ENCODE assay signal across 8 cellular contexts in the genomic region with DNA sequence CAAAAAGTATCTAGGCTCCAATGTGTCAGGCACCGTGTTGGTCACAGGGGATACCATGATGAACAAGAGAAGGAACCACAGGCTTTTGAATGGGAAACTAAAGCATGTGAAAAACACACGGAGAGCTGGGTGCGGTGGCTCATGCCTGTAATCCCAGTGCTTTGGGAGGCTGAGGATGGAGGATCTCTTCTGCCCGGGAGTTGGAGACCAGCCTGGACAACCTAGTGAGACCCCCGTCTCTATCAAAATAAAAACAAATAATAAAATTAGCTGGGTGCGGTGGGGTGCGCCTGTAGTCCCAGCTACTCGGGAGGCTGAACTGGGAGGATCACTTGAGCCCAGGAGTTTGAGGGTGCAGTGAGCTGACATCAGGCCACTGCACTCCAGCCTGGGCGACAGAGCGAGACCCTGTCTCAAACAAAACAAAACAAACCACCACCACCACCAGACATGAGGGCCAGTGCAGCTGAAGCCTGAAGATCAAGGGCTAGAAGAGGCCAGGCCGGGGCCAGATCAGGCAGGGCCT. TPM values are rescaled to one million over a fixed set of nuclear protein-coding genes. Genes with fewer than 3 reads are reported as not detected.
DNase-seq lines count a peak whose midpoint lies in the region; ATAC-seq and TF ChIP-seq lines count a peak whose summit lies in the region.

No MANE protein-coding gene starts in this region.

- H3K27ac ChIP-seq in SU-DHL-6 (ENCODE audit: low read depth, low read length), result peak overlapping the region; percentile 76
- peak overlapping the region; percentile 43 to 91 (median 88) for H3K27ac ChIP-seq in gastroesophageal sphincter
- peak overlapping the region in 20 of 21 experiments; percentile 50 to 96 (median 90) for H3K27ac ChIP-seq in skin epidermis

- 74 to 83% methylated on average over 4 to 9 of the region's 11 CpGs for WGBS in gastroesophageal sphincter (ENCODE audit: low coverage in 1 of 2), 2 donors

- DNase-seq in GM19238 (ENCODE audit: insufficient read length, low spot score) (no peak), iPS-NIHi11 (ENCODE audit: low spot score) (no peak), mucosa of descending colon (no peak)
- no peak for DNase-seq in stimulated activated naive CD4-positive, alpha-beta T cell (lab: John Stamatoyannopoulos, UW)

- ATAC-seq in GM21619 (IDR thresholded peaks at IDR 0.05; ENCODE audit: unreplicated experiment), result peak; percentile 4
- no peak for ATAC-seq in gastroesophageal sphincter
- ATAC-seq in mucosa of descending colon, result no peak

- no peak for TF ChIP-seq POLR2A in gastroesophageal sphincter (IDR thresholded peaks at IDR 0.05)

- TF ChIP-seq EP300 in gastroesophageal sphincter (IDR thresholded peaks at IDR 0.05), result no peak

- no peaks in the 10 kb centered on the region; the same call in 1 of the 2 replicates for H3K27me3 ChIP-seq in SU-DHL-6 (ENCODE audit: low read length)
- H3K27me3 ChIP-seq in gastroesophageal sphincter, result no peaks in the 10 kb centered on the region

- intact Hi-C loops in mucosa of descending colon (cut with DNase I, micrococcal nuclease), result no loop called here

- TF ChIP-seq CTCF in SU-DHL-6 (IDR thresholded peaks at IDR 0.05; ENCODE audit: insufficient read depth, low read length, poor library complexity, severe bottlenecking) (no peak), gastroesophageal sphincter (IDR thresholded peaks at IDR 0.05) (no peak), mucosa of descending colon (IDR thresholded peaks at IDR 0.05) (no peak)

- H3K4me3 ChIP-seq in SU-DHL-6 (ENCODE audit: insufficient read depth, low read length, poor library complexity, severe bottlenecking), result peak overlapping the region; percentile 87
- peak overlapping the region; percentile 69 to 72 for H3K4me3 ChIP-seq in gastroesophageal sphincter
- H3K4me3 ChIP-seq in skin epidermis, result peak overlapping the region; percentile 60 to 83 (median 67)
- H3K4me3 ChIP-seq in mucosa of descending colon, result no peak overlapping the region

- H3F3A ChIP-seq in SU-DHL-6 (ENCODE audit: insufficient read depth), result peaks cover 43% of the 10 kb centered on the region

- H3K4me1 ChIP-seq in gastroesophageal sphincter, result peaks cover 0 to 28% (median 16%) of the 10 kb centered on the region in 3 donors
- peaks cover 6% of the 10 kb centered on the region for H3K4me1 ChIP-seq in mucosa of descending colon (ENCODE audit: low read depth)

- peak overlapping the region; percentile 78 for H2AFZ ChIP-seq in SU-DHL-6 (ENCODE audit: low read depth, low read length, severe bottlenecking)

- H3K9me2 ChIP-seq in SU-DHL-6 (replicated peaks; ENCODE audit: insufficient read depth, low read length), result no peaks in the 10 kb centered on the region

- peak overlapping the region; percentile 93 for H3K9ac ChIP-seq in SU-DHL-6 (ENCODE audit: low read length)

- H3K36me3 ChIP-seq in SU-DHL-6 (ENCODE audit: low read length) (peaks cover 18% of the 10 kb centered on the region; the same call in 1 of the 2 replicates), gastroesophageal sphincter (peaks cover 0 to 33% of the 10 kb centered on the region in 2 donors), mucosa of descending colon (ENCODE audit: low read depth) (peaks cover 7% of the 10 kb centered on the region)

- peaks cover 8% of the 10 kb centered on the region; the same call in 1 of the 2 replicates for H3K79me2 ChIP-seq in SU-DHL-6 (ENCODE audit: insufficient read depth, low read length)

- H4K20me1 ChIP-seq in SU-DHL-6 (ENCODE audit: low read depth, low read length), result no peaks in the 10 kb centered on the region

- H3K4me2 ChIP-seq in SU-DHL-6 (ENCODE audit: low read depth, low read length, poor library complexity, severe bottlenecking), result peak overlapping the region; percentile 71

- H3K9me3 ChIP-seq in SU-DHL-6 (ENCODE audit: insufficient read depth, low read length) (no peaks in the 10 kb centered on the region), gastroesophageal sphincter (no peaks in the 10 kb centered on the region), mucosa of descending colon (no peaks in the 10 kb centered on the region)

RNA-seq across cellular contexts. Expression of a gene that starts 0.6 kb away (rescaled TPM):
- 10 to 100 TPM; 40.7 to 83.6 (median 62.9) TPM for total RNA-seq in gastroesophageal sphincter
- 10 to 100 TPM; 61.8 to 98.5 (median 76.1) TPM for total RNA-seq in mucosa of descending colon

RNA-seq across cellular contexts. Expression of a gene that starts 6.6 kb away (rescaled TPM):
- total RNA-seq in gastroesophageal sphincter (10 to 100 TPM; 18.9 to 30.2 (median 20.6) TPM), mucosa of descending colon (10 to 100 TPM; 32.6 to 46.1 (median 35.8) TPM)

RNA-seq across cellular contexts. Expression of a gene that starts 13.0 kb away (rescaled TPM):
- total RNA-seq in gastroesophageal sphincter (10 to 100 TPM; 30.7 to 52.0 (median 45.1) TPM), mucosa of descending colon (10 to 100 TPM; 62.7 to 92.2 (median 65.5) TPM)

RNA-seq across cellular contexts. Expression of a gene that starts 13.3 kb away (rescaled TPM):
- total RNA-seq in gastroesophageal sphincter (10 to 100 TPM; 21.8 to 29.3 (median 24.7) TPM), mucosa of descending colon (10 to 100 TPM; 18.0 to 30.9 (median 23.9) TPM)

RNA-seq across cellular contexts. Expression of a gene that starts 31.0 kb away (rescaled TPM):
- 100 to 1,000 TPM in 1 of 4 donors, 10 to 100 TPM in 3; 36.3 to 107 (median 68.7) TPM for total RNA-seq in gastroesophageal sphincter
- 10 to 100 TPM; 31.6 to 62.5 (median 34.2) TPM for total RNA-seq in mucosa of descending colon
